ENCODE assay signal across 10 cellular contexts in genomic region chr18:45166341-45167108, GRCh38.
A peak's percentile ranks its signal among the peaks of the same experiment; 100 is the strongest.
DNase-seq lines count a peak whose midpoint lies in the region; ATAC-seq, FAIRE-seq and TF ChIP-seq lines count a peak whose summit lies in the region.
"Had no signal": no experiment of that assay in that cellular context is flagged by ENCODE, and none has a peak within 500 bp of the region (broad histone marks: within the 10 kb centered on the region; RNA-seq: fewer than 3 reads in every experiment).

No MANE protein-coding gene starts in this region.

- intact Hi-C loops in left colon (cut with DNase I, micrococcal nuclease) = no loop called here

- ATAC-seq in left colon (peak; percentile 83), HG03196 (IDR thresholded peaks at IDR 0.05; ENCODE audit: unreplicated experiment) (no peak)

- no peak for TF ChIP-seq CTCF in AG09319 (IDR thresholded peaks at IDR 0.05; ENCODE audit: low read depth, low read length)
- no peak for TF ChIP-seq CTCF in astrocyte of the spinal cord (IDR thresholded peaks at IDR 0.05; ENCODE audit: low read depth, low read length)

- no peak overlapping the region for H3K4me3 ChIP-seq in astrocyte of the spinal cord (ENCODE audit: low read depth, low read length)

- DNase-seq in AG09319 (ENCODE audit: extremely low read depth, low read depth) (peak; percentile 81), HS-5 (ENCODE audit: low read depth) (peak; percentile 87), astrocyte of the spinal cord (ENCODE audit: low read depth, low spot score) (peak; percentile 67), left colon (peak; percentile 50 to 51), GM12891 (ENCODE audit: insufficient read length, low spot score) (no peak), GM12892 (ENCODE audit: insufficient read length) (no peak), pons (ENCODE audit: low spot score) (no peak)
- DNase-seq: CD4-positive, alpha-beta memory T cell; occipital lobe had no signal

- FAIRE-seq in GM12891 (lab: Jason Lieb, UNC) (no peak), GM12892 (lab: Jason Lieb, UNC) (no peak)

- TF ChIP-seq POLR2A in GM12891 (IDR thresholded peaks at IDR 0.05; ENCODE audit: low read depth, low read length) = no peak
- TF ChIP-seq POLR2A in GM12892 (IDR thresholded peaks at IDR 0.05; ENCODE audit: low read depth, low read length) = no peak

- in situ Hi-C loops in astrocyte of the spinal cord (cut with HindIII; ENCODE audit: low sequenced_read_pairs) = no loop called here

TF ChIP-seq in GM12891, 5 proteins besides CTCF, POLR2A, EP300 and RAD21:
- TF ChIP-seq POU2F2 (IDR thresholded peaks at IDR 0.05; ENCODE audit: low read depth, low read length) (no peak), SPI1 (IDR thresholded peaks at IDR 0.05; ENCODE audit: low read depth, low read length) (no peak), TAF1 (IDR thresholded peaks at IDR 0.05; ENCODE audit: low read depth, low read length) (no peak), POLR2AphosphoS5 (IDR thresholded peaks at IDR 0.05; ENCODE audit: low read depth, low read length) (no peak), PAX5 (IDR thresholded peaks at IDR 0.05; ENCODE audit: insufficient read depth, low read length, severe bottlenecking) (no peak)
TF ChIP-seq in GM12891: peak in this region for 0.

Comparison
In these comparisons a context has a peak if more than half of its experiments do, and no peak if none do; other contexts are left out.
1. DNase-seq: peak in AG09319 (single experiment), HS-5 (single experiment), astrocyte of the spinal cord (single experiment) and left colon (2 of 2); none in GM12891 (single experiment), GM12892 (single experiment) and pons (single experiment).